In genomic region chr10:43524434-43525247, GRCh38 we compare ENCODE assay signal across 18 cellular contexts.
"Had no signal": no experiment of that assay in that cellular context is flagged by ENCODE, and none has a peak within 500 bp of the region (broad histone marks: within the 10 kb centered on the region; RNA-seq: fewer than 3 reads in every experiment).

No MANE protein-coding gene starts in this region.

- ATAC-seq: effector memory CD8-positive, alpha-beta T cell; gastroesophageal sphincter; natural killer cell; WTC11 had no signal

- H3K4me1 ChIP-seq: ascending aorta, esophagus muscularis mucosa, gastroesophageal sphincter, left ventricle myocardium inferior, tibial artery had no signal

- H3K4me3 ChIP-seq: ascending aorta, dorsolateral prefrontal cortex, esophagus muscularis mucosa, gastroesophageal sphincter, left ventricle myocardium inferior, tibial artery had no signal

- H3K27ac ChIP-seq: ascending aorta, dorsolateral prefrontal cortex, esophagus muscularis mucosa, gastroesophageal sphincter, left ventricle myocardium inferior, tibial artery had no signal

- H3K27me3 ChIP-seq: ascending aorta, dorsolateral prefrontal cortex, esophagus muscularis mucosa, gastroesophageal sphincter, tibial artery had no signal

- FAIRE-seq: colon had no signal

- DNase-seq: activated gamma-delta T cell treated with Interleukin-2 at 50 U/mL for 16 hours; activated T-cell treated with anti-CD3 and anti-CD28 coated beads, Interleukin-2, amount 50 U/mL, for 1 hour; dorsolateral prefrontal cortex; effector memory CD8-positive, alpha-beta T cell; head of caudate nucleus; hypothalamus; left ventricle myocardium inferior; midbrain; natural killer cell; retina; substantia nigra; T1000; tibial artery had no signal

- H3K36me3 ChIP-seq: ascending aorta, esophagus muscularis mucosa, gastroesophageal sphincter had no signal
